Comparison of ENCODE assay signal across 8 cellular contexts in the genomic region with DNA sequence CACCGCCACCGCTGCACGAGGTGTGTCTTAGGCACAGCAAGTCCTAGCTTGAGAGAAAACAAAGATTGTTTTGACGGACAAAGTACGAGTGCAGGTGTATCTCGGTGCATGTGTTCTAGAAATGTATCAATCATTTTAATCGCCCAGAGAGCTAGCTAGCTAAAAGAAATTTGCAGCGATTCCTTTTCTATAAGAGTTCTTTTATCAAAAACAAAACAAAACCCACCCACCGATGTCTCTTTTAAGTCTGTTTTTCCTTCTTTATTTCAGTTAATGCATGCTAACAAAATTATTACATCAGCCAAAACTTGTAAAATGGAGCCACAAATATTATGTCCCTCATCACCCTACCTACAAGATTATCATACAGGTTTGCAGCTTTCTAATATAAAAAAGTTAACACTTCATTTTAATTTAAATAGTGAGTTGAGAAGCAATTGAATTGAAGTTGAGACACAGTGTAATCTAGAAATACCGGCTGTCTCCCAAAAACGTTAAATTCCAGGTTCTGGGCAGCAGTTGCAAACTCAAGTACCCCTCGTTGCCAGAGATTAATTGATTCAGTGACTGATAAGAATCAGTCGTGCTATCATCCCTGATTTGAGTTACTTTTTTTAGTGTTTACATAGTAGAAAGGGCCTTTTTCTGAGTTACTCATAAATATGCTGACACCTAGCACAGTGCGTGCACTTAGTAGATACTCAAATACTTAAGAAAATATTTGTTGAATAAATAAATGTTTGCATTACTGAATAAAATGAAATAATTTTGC. TPM values are rescaled to one million over a fixed set of nuclear protein-coding genes. Genes with fewer than 3 reads are reported as not detected.
DNase-seq lines count a peak whose midpoint lies in the region; ATAC-seq and TF ChIP-seq lines count a peak whose summit lies in the region.

No MANE protein-coding gene starts in this region.

- in situ Hi-C loops in astrocyte of the cerebellum (cut with HindIII; ENCODE audit: low sequenced_read_pairs), result no loop called here

- peak overlapping the region; percentile 8 for H3K4me2 ChIP-seq in mesendoderm (ENCODE audit: low read length)

- H3K79me2 ChIP-seq in mesendoderm (ENCODE audit: control insufficient read depth, insufficient read depth, low read length), result peaks cover 13% of the 10 kb centered on the region

- H3K79me1 ChIP-seq in mesendoderm (ENCODE audit: low read length), result peaks cover 1% of the 10 kb centered on the region

- peak overlapping the region; percentile 73 for H3K9ac ChIP-seq in mesendoderm (ENCODE audit: low read length)

- H3K23ac ChIP-seq in mesendoderm (ENCODE audit: low read length), result no peak overlapping the region

- no peaks in the 10 kb centered on the region for H3K4me1 ChIP-seq in mesendoderm (ENCODE audit: control insufficient read depth, low read depth, low read length)

- H3K56ac ChIP-seq in mesendoderm (ENCODE audit: low read length), result peak overlapping the region; percentile 95

- peak overlapping the region; percentile 97 for H3K27ac Mint-ChIP-seq in CD4-positive, alpha-beta T cell

- no peaks in the 10 kb centered on the region for H3K9me3 Mint-ChIP-seq in CD4-positive, alpha-beta T cell

- H4K8ac ChIP-seq in mesendoderm (ENCODE audit: low read depth, low read length), result no peak overlapping the region

- no peaks in the 10 kb centered on the region for H3K9me3 ChIP-seq in CD4-positive, alpha-beta T cell (ENCODE audit: control insufficient read depth, low read length)

- no peak overlapping the region for H3K4ac ChIP-seq in mesendoderm (ENCODE audit: low read depth, low read length)

- H3K36me3 Mint-ChIP-seq in CD4-positive, alpha-beta T cell (ENCODE audit: low read depth), result peaks cover 13% of the 10 kb centered on the region

- H3K27ac ChIP-seq in CD4-positive, alpha-beta T cell (ENCODE audit: low read depth, low read length), result peak overlapping the region; percentile 95
- H3K27ac ChIP-seq in mesendoderm (ENCODE audit: low read depth, low read length), result peak overlapping the region; percentile 100

- no peak overlapping the region for H2BK5ac ChIP-seq in mesendoderm (ENCODE audit: low read length)

- H3K4me3 Mint-ChIP-seq in CD4-positive, alpha-beta T cell, result peak overlapping the region; percentile 98

- H2BK15ac ChIP-seq in mesendoderm (replicated peaks; ENCODE audit: low read depth), result no peak overlapping the region

- peaks cover 40% of the 10 kb centered on the region for H3K4me1 Mint-ChIP-seq in CD4-positive, alpha-beta T cell (ENCODE audit: low read depth)

- no peak for ATAC-seq in CD4-positive, alpha-beta T cell (ENCODE audit: poor library complexity)

- H2AK5ac ChIP-seq in mesendoderm (ENCODE audit: low read length), result no peak overlapping the region

- CTCF ChIA-PET in CD4-positive, alpha-beta T cell (lab: Charles Lee), result interaction anchor here (1.6 to 3.7 kb wide), 2 partner anchors 52 to 57 kb away, joined by 4 to 12 read pairs; partner anchors contain the start of gene C1orf52
- CTCF ChIA-PET in HEK293T (lab: Yijun Ruan, JAX), result interaction anchor here (1.2 kb wide), 1 partner anchor 38 kb away, joined by 5 read pairs; no protein-coding TSS in a partner anchor

- no peak overlapping the region for H2BK120ac ChIP-seq in mesendoderm (ENCODE audit: low read depth, low read length)

- H3K18ac ChIP-seq in mesendoderm (ENCODE audit: low read length), result peak overlapping the region; percentile 13

- TF ChIP-seq CTCF in CD4-positive, alpha-beta T cell (IDR thresholded peaks at IDR 0.05), result no peak
- TF ChIP-seq CTCF in astrocyte of the cerebellum (IDR thresholded peaks at IDR 0.05; ENCODE audit: low read depth, low read length, missing control alignments), result no peak

- no peaks in the 10 kb centered on the region for H3K27me3 ChIP-seq in CD4-positive, alpha-beta T cell (ENCODE audit: control insufficient read depth, insufficient read depth, low read length)
- H3K27me3 ChIP-seq in mesendoderm (ENCODE audit: insufficient read depth, low read length, poor library complexity), result no peaks in the 10 kb centered on the region

- H3K27me3 Mint-ChIP-seq in CD4-positive, alpha-beta T cell, result peaks cover 49% of the 10 kb centered on the region

- H4K5ac ChIP-seq in mesendoderm (ENCODE audit: low read length), result no peak overlapping the region

- POLR2A ChIA-PET in CD4-positive, alpha-beta T cell (lab: Charles Lee), result interaction anchor here (0.6 to 3.8 kb wide), 12 partner anchors 9 to 1058 kb away, joined by 3 to 38 read pairs (median 4); partner anchors contain the start of genes BCL10, C1orf52 and PRKACB
- POLR2A ChIA-PET in HEK293T (lab: Yijun Ruan, JAX), result interaction anchor here (0.5 to 3.7 kb wide), 4 partner anchors 23 to 100 kb away, joined by 3 to 16 read pairs (median 10); partner anchors contain the start of gene C1orf52

- intact Hi-C loops in CD4-positive, alpha-beta T cell (cut with DNase I, micrococcal nuclease), result loop anchor here (1.0 to 5.0 kb wide), 4 partner anchors 75 to 257 kb away; partner anchors contain the start of genes BCL10 (in 1 of the 2) and MCOLN3 (in 1 of the 2)

- no peak for DNase-seq in CD4-positive, alpha-beta T cell
- DNase-seq in HEK293T (ENCODE audit: extremely low spot score) (no peak), astrocyte of the cerebellum (ENCODE audit: low read depth) (no peak), mesendoderm (peak; percentile 26), cerebellum (ENCODE audit: low spot score) (no peak), retina (no peak), NCI-H187 treated with DMSO at 0.1 percent for 48 hours (lab: John Stamatoyannopoulos, UW) (no peak)
- no peak for DNase-seq in stimulated activated naive CD4-positive, alpha-beta T cell treated with Interleukin-2 at 50 U/mL for 16 hours (lab: John Stamatoyannopoulos, UW)

- no CpG with 5 or more reads among the region's 14 CpGs for WGBS in mesendoderm (ENCODE audit: extremely low coverage, insufficient coverage, low lambda C conversion rate)

- H3K4me3 ChIP-seq in astrocyte of the cerebellum (ENCODE audit: low read depth, low read length), result peak overlapping the region; percentile 66
- H3K4me3 ChIP-seq in mesendoderm (ENCODE audit: low read length), result no peak overlapping the region

- no peaks in the 10 kb centered on the region for H3K36me3 ChIP-seq in mesendoderm (ENCODE audit: control insufficient read depth, insufficient read depth, low read length)

TF ChIP-seq in HEK293T, 16 proteins besides CTCF, POLR2A, EP300 and RAD21:
- TF ChIP-seq PKNOX1 (IDR thresholded peaks at IDR 0.05), result peak; percentile 83
- TF ChIP-seq L3MBTL2 (conservative IDR thresholded peaks at IDR 0.05), result peak; percentile 41
- TF ChIP-seq NFRKB (IDR thresholded peaks at IDR 0.05), result no peak
- no peak for TF ChIP-seq FOXA1 (IDR thresholded peaks at IDR 0.05)

RNA-seq across cellular contexts. Expression of gene SYDE2, which starts 1.5 kb away (rescaled TPM):
- 1 to 10 TPM; 6.4 to 6.9 TPM for total RNA-seq in CD4-positive, alpha-beta T cell
- 6.1 TPM for polyA plus RNA-seq in mesendoderm (2013, experiment 1 of 2)
- polyA plus RNA-seq in mesendoderm (2013, experiment 2 of 2), result 6.5 TPM
- total RNA-seq in cerebellum, result 2.1 TPM

RNA-seq across cellular contexts. Expression of gene C1orf52, which starts 57.2 kb away (rescaled TPM):
- total RNA-seq in CD4-positive, alpha-beta T cell, result 10 to 100 TPM; 62.4 to 66.6 TPM
- 41.1 TPM for polyA plus RNA-seq in mesendoderm (2013, experiment 1 of 2)
- polyA plus RNA-seq in mesendoderm (2013, experiment 2 of 2), result 40.5 TPM
- 18.7 TPM for total RNA-seq in cerebellum
